Comparison of ENCODE assay signal across 1 cellular context in genomic region chr22:17964153-17964552, GRCh38.
TF ChIP-seq lines count a peak whose summit lies in the region.

No MANE protein-coding gene starts in this region.

TF ChIP-seq in IMR-90, 13 proteins besides CTCF, POLR2A, EP300 and RAD21 (continued from another document):
- TF ChIP-seq ELK1 (IDR thresholded peaks at IDR 0.05; ENCODE audit: borderline replicate concordance, low read depth, low read length) (no peak), CHD1 (IDR thresholded peaks at IDR 0.05; ENCODE audit: low read depth, low read length) (no peak), MAZ (IDR thresholded peaks at IDR 0.05; ENCODE audit: borderline replicate concordance, low read depth, low read length) (no peak), RCOR1 (IDR thresholded peaks at IDR 0.05; ENCODE audit: insufficient replicate concordance, low read length) (no peak), SMC3 (IDR thresholded peaks at IDR 0.05; ENCODE audit: low read depth, low read length) (no peak), FOS (IDR thresholded peaks at IDR 0.05; ENCODE audit: low read depth, low read length) (no peak), USF2 (IDR thresholded peaks at IDR 0.05; ENCODE audit: low read depth, low read length) (no peak), MXI1 (IDR thresholded peaks at IDR 0.05; ENCODE audit: borderline replicate concordance, low read depth, low read length) (no peak), BHLHE40 (IDR thresholded peaks at IDR 0.05; ENCODE audit: low read depth, low read length) (no peak), CEBPB (IDR thresholded peaks at IDR 0.05; ENCODE audit: low read depth, low read length) (no peak)
